Comparison of ENCODE assay signal across 34 cellular contexts in genomic region chr20:6039766-6040165, GRCh38. TPM values are rescaled to one million over a fixed set of nuclear protein-coding genes. Genes with fewer than 3 reads are reported as not detected.
"Had no signal": no experiment of that assay in that cellular context is flagged by ENCODE, and none has a peak within 500 bp of the region (broad histone marks: within the 10 kb centered on the region; RNA-seq: fewer than 3 reads in every experiment).

No MANE protein-coding gene starts in this region.

- H3K27ac Mint-ChIP-seq: activated B cell treated with CpG ODN at 0.5 μM for 24 hours; activated CD8-positive, alpha-beta T cell treated with anti-CD3 and anti-CD28 coated beads for 36 hours; activated naive CD8-positive, alpha-beta T cell; activated T-helper 17 cell treated with anti-CD3 and anti-CD28 coated beads, Interleukin-2, amount 50 U/mL, for 72 hours; dendritic cell treated with granulocyte-macrophage colony-stimulating factor and Interleukin-4, amounts not matched to agents 40 ng/mL and 50 ng/mL, for 4 days; endodermal cell; T-helper 17 cell; T-helper 2 cell treated with Interferon-gamma antibody and Interleukin-4, amounts not matched to agents 5 μg/mL and 100 μg/mL, for 36 hours had no signal

- H3K9me3 Mint-ChIP-seq: activated B cell treated with CpG ODN at 0.5 μM for 24 hours; activated CD8-positive, alpha-beta T cell treated with anti-CD3 and anti-CD28 coated beads for 36 hours; activated T-cell treated with anti-CD3 and anti-CD28 coated beads, Interleukin-2, amount 50 U/mL, for 4 hours; activated T-helper 17 cell treated with anti-CD3 and anti-CD28 coated beads, Interleukin-2, amount 50 U/mL, for 72 hours; endodermal cell; T-helper 2 cell treated with Interferon-gamma antibody and Interleukin-4, amounts not matched to agents 5 μg/mL and 100 μg/mL, for 36 hours had no signal

- H3K27ac ChIP-seq: brain microvascular endothelial cell, colonic mucosa, dorsolateral prefrontal cortex, foreskin keratinocyte, gastrocnemius medialis, WERI-Rb-1 had no signal

- H3K4me1 ChIP-seq: colonic mucosa, foreskin keratinocyte had no signal

- H3K4me3 Mint-ChIP-seq: activated B cell treated with CpG ODN at 0.5 μM for 24 hours; activated CD8-positive, alpha-beta T cell treated with anti-CD3 and anti-CD28 coated beads for 36 hours; activated naive CD8-positive, alpha-beta T cell; activated T-cell treated with anti-CD3 and anti-CD28 coated beads, Interleukin-2, amount 50 U/mL, for 4 hours; activated T-helper 17 cell treated with anti-CD3 and anti-CD28 coated beads, Interleukin-2, amount 50 U/mL, for 72 hours; dendritic cell treated with granulocyte-macrophage colony-stimulating factor and Interleukin-4, amounts not matched to agents 40 ng/mL and 50 ng/mL, for 4 days; endodermal cell; T-helper 17 cell; T-helper 2 cell treated with Interferon-gamma antibody and Interleukin-4, amounts not matched to agents 5 μg/mL and 100 μg/mL, for 36 hours had no signal

- H3K27me3 ChIP-seq: brain microvascular endothelial cell, colonic mucosa, dorsolateral prefrontal cortex, foreskin keratinocyte, gastrocnemius medialis, heart right ventricle had no signal

- H3K4me1 Mint-ChIP-seq: activated B cell treated with CpG ODN at 0.5 μM for 24 hours, endodermal cell, T-helper 17 cell had no signal

- H3K4me3 ChIP-seq: colonic mucosa, dorsolateral prefrontal cortex, gastrocnemius medialis, heart right ventricle had no signal

- H3K27me3 Mint-ChIP-seq: activated B cell treated with CpG ODN at 0.5 μM for 24 hours; activated CD8-positive, alpha-beta T cell treated with anti-CD3 and anti-CD28 coated beads for 36 hours; activated naive CD8-positive, alpha-beta T cell; activated T-helper 17 cell treated with anti-CD3 and anti-CD28 coated beads, Interleukin-2, amount 50 U/mL, for 72 hours; dendritic cell treated with granulocyte-macrophage colony-stimulating factor and Interleukin-4, amounts not matched to agents 40 ng/mL and 50 ng/mL, for 4 days; T-helper 17 cell had no signal

- H3K9me3 ChIP-seq: colonic mucosa, gastrocnemius medialis, heart right ventricle had no signal

- ATAC-seq: activated CD4-positive, CD25-positive, alpha-beta regulatory T cell treated with anti-CD3 and anti-CD28 coated beads, Interleukin-2, amount 50 U/mL, for 24 hours; activated CD8-positive, alpha-beta T cell treated with anti-CD3 and anti-CD28 coated beads for 36 hours; activated T-cell treated with anti-CD3 and anti-CD28 coated beads, Interleukin-2, amount 50 U/mL, for 4 hours; activated T-helper 17 cell treated with anti-CD3 and anti-CD28 coated beads, Interleukin-2, amount 50 U/mL, for 72 hours; esophagus mucosa; foreskin keratinocyte; gastrocnemius medialis; heart right ventricle; T-helper 17 cell had no signal

- DNase-seq: activated B cell treated with CpG ODN at 0.5 μM for 24 hours; activated CD4-positive, alpha-beta T cell treated with anti-CD3 and anti-CD28 coated beads for 48 hours; activated CD4-positive, alpha-beta T cell treated with anti-CD3 and anti-CD28 coated beads, Interleukin-2, amount 50 U/mL, for 1 hour; activated CD4-positive, alpha-beta T cell treated with anti-CD3 and anti-CD28 coated beads, Interleukin-2, amount 50 U/mL, for 48 hours; activated CD8-positive, alpha-beta memory T cell treated with anti-CD3 and anti-CD28 coated beads for 24 hours; activated CD8-positive, alpha-beta T cell treated with anti-CD3 and anti-CD28 coated beads for 36 hours; activated effector memory CD4-positive, alpha-beta T cell treated with Interleukin-2 at 50 U/mL for 16 hours; activated gamma-delta T cell treated with Interleukin-2 at 50 U/mL for 16 hours; activated naive CD4-positive, alpha-beta T cell treated with anti-CD3 and anti-CD28 coated beads, Interleukin-2, amount 50 U/mL, for 16 hours; activated naive CD4-positive, alpha-beta T cell treated with Interleukin-2 at 50 U/mL for 16 hours; activated T-cell treated with anti-CD3 and anti-CD28 coated beads, Interleukin-2, amount 50 U/mL, for 4 hours; amniotic stem cell; anterior cingulate cortex; brain microvascular endothelial cell; caudate nucleus; colonic mucosa; dorsolateral prefrontal cortex; effector memory CD4-positive, alpha-beta T cell; endodermal cell; foreskin keratinocyte; gastrocnemius medialis; glutamatergic neuron; heart right ventricle; T-helper 1 cell; T-helper 17 cell; T1000; WERI-Rb-1 had no signal

RNA-seq across cellular contexts. Expression of gene LRRN4, which starts 14.1 kb away (rescaled TPM):
- total RNA-seq: activated B cell treated with CpG ODN at 0.5 μM for 24 hours; activated CD8-positive, alpha-beta T cell treated with anti-CD3 and anti-CD28 coated beads for 36 hours; activated T-helper 17 cell treated with anti-CD3 and anti-CD28 coated beads, Interleukin-2, amount 50 U/mL, for 72 hours; bronchial epithelial cell; colonic mucosa; esophagus mucosa; gastrocnemius medialis; T-helper 17 cell had no signal
- polyA plus RNA-seq: heart right ventricle had no signal
